ENCODE assay signal across 8 cellular contexts in genomic region chr1:228457017-228457395, GRCh38. TPM values are rescaled to one million over a fixed set of nuclear protein-coding genes. Genes with fewer than 3 reads are reported as not detected.
A peak's percentile ranks its signal among the peaks of the same experiment; 100 is the strongest.
DNase-seq lines count a peak whose midpoint lies in the region; ATAC-seq and TF ChIP-seq lines count a peak whose summit lies in the region.

No MANE protein-coding gene starts in this region.

- peak overlapping the region; percentile 87 for H3K27ac ChIP-seq in naive thymus-derived CD4-positive, alpha-beta T cell (ENCODE audit: low read depth, low read length)
- no peak overlapping the region for H3K27ac ChIP-seq in SJCRH30

- H3K36me3 ChIP-seq in naive thymus-derived CD4-positive, alpha-beta T cell (ENCODE audit: control insufficient read depth in 2 of 3, insufficient read depth in 3 of 3, low read length in 3 of 3): no peaks in the 10 kb centered on the region
- no peaks in the 10 kb centered on the region for H3K36me3 ChIP-seq in SJCRH30

- no peaks in the 10 kb centered on the region for H3K27me3 ChIP-seq in naive thymus-derived CD4-positive, alpha-beta T cell (ENCODE audit: control insufficient read depth in 2 of 2, insufficient read depth in 2 of 2, low read length in 2 of 2)
- H3K27me3 ChIP-seq in SJCRH30: no peaks in the 10 kb centered on the region; the same call in 1 of the 2 replicates

- peaks cover 1% of the 10 kb centered on the region for H3K36me3 Mint-ChIP-seq in IgD-negative memory B cell
- H3K36me3 Mint-ChIP-seq in dendritic cell treated with granulocyte-macrophage colony-stimulating factor and Interleukin-4, amounts not matched to agents 40 ng/mL and 50 ng/mL, for 4 days (ENCODE audit: low read depth): no peaks in the 10 kb centered on the region
- peaks cover 0 to 13% (median 4%) of the 10 kb centered on the region in 5 donors for H3K36me3 Mint-ChIP-seq in naive thymus-derived CD4-positive, alpha-beta T cell

- H3K9me3 ChIP-seq in naive thymus-derived CD4-positive, alpha-beta T cell (ENCODE audit: control insufficient read depth in 2 of 3, low read length in 3 of 3): no peaks in the 10 kb centered on the region
- no peaks in the 10 kb centered on the region for H3K9me3 ChIP-seq in SJCRH30 (replicated peaks)

- H3K27ac Mint-ChIP-seq in IgD-negative memory B cell: peak overlapping the region; percentile 97 to 100 (median 99)
- peak overlapping the region; percentile 93 for H3K27ac Mint-ChIP-seq in dendritic cell treated with granulocyte-macrophage colony-stimulating factor and Interleukin-4, amounts not matched to agents 40 ng/mL and 50 ng/mL, for 4 days
- H3K27ac Mint-ChIP-seq in naive thymus-derived CD4-positive, alpha-beta T cell: peak overlapping the region in 8 of 9 donors; percentile 93 to 99 (median 98)

- no peaks in the 10 kb centered on the region for H3K9me3 Mint-ChIP-seq in IgD-negative memory B cell
- H3K9me3 Mint-ChIP-seq in dendritic cell treated with granulocyte-macrophage colony-stimulating factor and Interleukin-4, amounts not matched to agents 40 ng/mL and 50 ng/mL, for 4 days: no peaks in the 10 kb centered on the region
- peaks cover 0 to 10% (median 0%) of the 10 kb centered on the region in 11 donors for H3K9me3 Mint-ChIP-seq in naive thymus-derived CD4-positive, alpha-beta T cell

- TF ChIP-seq CTCF in AG09309 (IDR thresholded peaks at IDR 0.05; ENCODE audit: control insufficient read depth, insufficient read depth, low read depth, low read length, missing control alignments): no peak

- intact Hi-C loops in dendritic cell treated with granulocyte-macrophage colony-stimulating factor and Interleukin-4, amounts not matched to agents 40 ng/mL and 50 ng/mL, for 4 days (cut with micrococcal nuclease): no loop called here
- intact Hi-C loops in naive thymus-derived CD4-positive, alpha-beta T cell (cut with micrococcal nuclease): loop anchor here (1.0 to 10.0 kb wide), 21 partner anchors 8 to 1170 kb away; partner anchors contain the start of genes GUK1 (in 2 of the 2), NUP133 (in 2 of the 2), RNF187 (in 2 of the 2) and ARF1 (in 1 of the 2)

- POLR2A ChIA-PET in naive thymus-derived CD4-positive, alpha-beta T cell (lab: Charles Lee): interaction anchor here (0.6 to 6.3 kb wide), 6 partner anchors 8 to 292 kb away, joined by 3 to 38 read pairs (median 5); partner anchors contain the start of genes IBA57, RNF187 and TRIM11

- ATAC-seq in GM19463 (IDR thresholded peaks at IDR 0.05; ENCODE audit: unreplicated experiment): peak; percentile 4
- no peak for ATAC-seq in naive thymus-derived CD4-positive, alpha-beta T cell

- H3K4me3 Mint-ChIP-seq in IgD-negative memory B cell: peak overlapping the region; percentile 91 to 96 (median 94)
- H3K4me3 Mint-ChIP-seq in dendritic cell treated with granulocyte-macrophage colony-stimulating factor and Interleukin-4, amounts not matched to agents 40 ng/mL and 50 ng/mL, for 4 days: peak overlapping the region; percentile 84
- H3K4me3 Mint-ChIP-seq in naive thymus-derived CD4-positive, alpha-beta T cell: peak overlapping the region; percentile 80 to 97 (median 94)

- peaks cover 15 to 21% (median 20%) of the 10 kb centered on the region in 3 donors for H3K4me1 Mint-ChIP-seq in IgD-negative memory B cell
- H3K4me1 Mint-ChIP-seq in dendritic cell treated with granulocyte-macrophage colony-stimulating factor and Interleukin-4, amounts not matched to agents 40 ng/mL and 50 ng/mL, for 4 days (ENCODE audit: low read depth): peaks cover 37% of the 10 kb centered on the region
- H3K4me1 Mint-ChIP-seq in naive thymus-derived CD4-positive, alpha-beta T cell: peaks cover 25 to 59% (median 39%) of the 10 kb centered on the region in 7 donors

- peaks cover 14 to 17% of the 10 kb centered on the region in 2 donors for H3K4me1 ChIP-seq in naive thymus-derived CD4-positive, alpha-beta T cell (ENCODE audit: control insufficient read depth in 2 of 2, insufficient read depth in 2 of 2, low read length in 2 of 2)
- H3K4me1 ChIP-seq in SJCRH30: peaks cover 9% of the 10 kb centered on the region

- H3K4me3 ChIP-seq in AG09309 (ENCODE audit: control insufficient read depth, low read depth, low read length) (peak overlapping the region; percentile 70), SJCRH30 (no peak overlapping the region)
- H3K4me3 ChIP-seq in naive thymus-derived CD4-positive, alpha-beta T cell (ENCODE audit: low read length): peak overlapping the region; percentile 78

- no peaks in the 10 kb centered on the region for H3K27me3 Mint-ChIP-seq in IgD-negative memory B cell
- peaks cover 36% of the 10 kb centered on the region for H3K27me3 Mint-ChIP-seq in dendritic cell treated with granulocyte-macrophage colony-stimulating factor and Interleukin-4, amounts not matched to agents 40 ng/mL and 50 ng/mL, for 4 days
- H3K27me3 Mint-ChIP-seq in naive thymus-derived CD4-positive, alpha-beta T cell: peaks cover 0 to 5% (median 2%) of the 10 kb centered on the region in 5 donors

- CTCF ChIA-PET in naive thymus-derived CD4-positive, alpha-beta T cell (lab: Charles Lee): interaction anchor here (0.5 to 2.2 kb wide), 2 partner anchors 13 to 287 kb away, joined by 3 to 4 read pairs; no protein-coding TSS in a partner anchor

- DNase-seq in AG09309 (ENCODE audit: low read depth): no peak
- no peak for DNase-seq in naive thymus-derived CD4-positive, alpha-beta T cell
- no peak for DNase-seq in mucosa of gallbladder (ENCODE audit: low spot score)
- DNase-seq in SJCRH30: no peak
- DNase-seq in DMS153 treated with DMSO at 0.1 percent for 48 hours (lab: John Stamatoyannopoulos, UW; ENCODE audit: unreplicated experiment): no peak

RNA-seq across cellular contexts. Expression of gene RNF187, which starts 30.2 kb away (rescaled TPM):
- polyA plus RNA-seq in IgD-negative memory B cell: 13.0 TPM
- 100 to 1,000 TPM in 1 of 5 experiments, 10 to 100 TPM in 4; 64.4 to 133 (median 69.0) TPM for total RNA-seq in naive thymus-derived CD4-positive, alpha-beta T cell
- polyA plus RNA-seq in naive thymus-derived CD4-positive, alpha-beta T cell: 10 to 100 TPM; 16.5 to 46.1 TPM
- total RNA-seq in mucosa of gallbladder: 122 TPM
- 65.0 and 77.0 TPM in 2 replicates for total RNA-seq in SJCRH30 (2014; rRNA removed; shearing (Covaris generic))

RNA-seq across cellular contexts. Expression of gene TRIM17, which starts 40.3 kb away (rescaled TPM):
- not detected for polyA plus RNA-seq in IgD-negative memory B cell
- 1 to 10 TPM in 3 of 5 experiments, under 1 TPM in 2; 0.92 to 2.5 (median 1.8) TPM for total RNA-seq in naive thymus-derived CD4-positive, alpha-beta T cell
- under 1 TPM; 0.18 to 0.44 TPM for polyA plus RNA-seq in naive thymus-derived CD4-positive, alpha-beta T cell
- total RNA-seq in mucosa of gallbladder: 0.23 TPM
- not detected in 2 replicates for total RNA-seq in SJCRH30 (2014; rRNA removed; shearing (Covaris generic))

RNA-seq across cellular contexts. Expression of gene TRIM11, which starts 50.4 kb away (rescaled TPM):
- 20.5 TPM for polyA plus RNA-seq in IgD-negative memory B cell
- 10 to 100 TPM; 36.0 to 64.9 (median 48.2) TPM for total RNA-seq in naive thymus-derived CD4-positive, alpha-beta T cell
- polyA plus RNA-seq in naive thymus-derived CD4-positive, alpha-beta T cell: 10 to 100 TPM; 11.8 to 22.4 TPM
- total RNA-seq in mucosa of gallbladder: 33.3 TPM
- 25.5 and 30.7 TPM in 2 replicates for total RNA-seq in SJCRH30 (2014; rRNA removed; shearing (Covaris generic))
